20 cellular contexts compared by ENCODE assay signal in genomic region chr17:33452797-33453196, GRCh38.
DNase-seq lines count a peak whose midpoint lies in the region; ATAC-seq lines count a peak whose summit lies in the region.
"Had no signal": no experiment of that assay in that cellular context is flagged by ENCODE, and none has a peak within 500 bp of the region (broad histone marks: within the 10 kb centered on the region; RNA-seq: fewer than 3 reads in every experiment).

No MANE protein-coding gene starts in this region.

- no peaks in the 10 kb centered on the region for H3K9me3 ChIP-seq in HUES48 (ENCODE audit: control insufficient read depth, insufficient read depth, low read length)

- no peak overlapping the region for H3K9ac ChIP-seq in HUES48 (ENCODE audit: low read depth, low read length)

- no peaks in the 10 kb centered on the region for H3K36me3 ChIP-seq in HUES48 (ENCODE audit: control insufficient read depth, insufficient read depth, low read length)

- H3K4me3 ChIP-seq in HUES48 (ENCODE audit: low read depth, low read length) = no peak overlapping the region
- H3K4me3 ChIP-seq: A549 had no signal

- peaks cover 17% of the 10 kb centered on the region for H3K4me1 ChIP-seq in HUES48 (ENCODE audit: control insufficient read depth, insufficient read depth, low read length)
- H3K4me1 ChIP-seq: A549 had no signal

- peak overlapping the region; percentile 46 for H3K27ac ChIP-seq in HUES48 (ENCODE audit: low read depth, low read length)
- H3K27ac ChIP-seq: A549 had no signal

- H3K27me3 ChIP-seq in HUES48 (ENCODE audit: control insufficient read depth, insufficient read depth, low read length) = peaks cover 44% of the 10 kb centered on the region

- no peak for ATAC-seq in HG03139 (IDR thresholded peaks at IDR 0.05; ENCODE audit: unreplicated experiment)
- no peak for ATAC-seq in GM18858 (IDR thresholded peaks at IDR 0.05; ENCODE audit: unreplicated experiment)
- ATAC-seq: A549, HepG2 had no signal

- DNase-seq in astrocyte of the hippocampus (ENCODE audit: low read depth, low spot score) = peak; percentile 23
- peak; percentile 31 for DNase-seq in iPS-NIHi11 (ENCODE audit: low spot score)
- peak; percentile 27 for DNase-seq in renal cortical epithelial cell (ENCODE audit: low read depth)
- DNase-seq in NCI-H345 (lab: John Stamatoyannopoulos, UW) = no peak
- no peak for DNase-seq in hypothalamus (lab: John Stamatoyannopoulos, UW)
- DNase-seq: CD4-positive, alpha-beta T cell; DMS53; EL; GOT3; KBM-7; NCI-H1105 treated with DMSO at 0.1 percent for 48 hours; NCI-H1694; NCI-H2081 treated with DMSO at 0.1 percent for 48 hours; NCI-H510A; NCI-H82 had no signal

Comparison
In these comparisons a context has a peak if more than half of its experiments do, and no peak if none do; other contexts are left out.
1. DNase-seq: peak in astrocyte of the hippocampus (single experiment), iPS-NIHi11 (single experiment) and renal cortical epithelial cell (single experiment); none in NCI-H345 (single experiment) and hypothalamus (0 of 51).